32 cellular contexts compared by ENCODE assay signal in the genomic region with DNA sequence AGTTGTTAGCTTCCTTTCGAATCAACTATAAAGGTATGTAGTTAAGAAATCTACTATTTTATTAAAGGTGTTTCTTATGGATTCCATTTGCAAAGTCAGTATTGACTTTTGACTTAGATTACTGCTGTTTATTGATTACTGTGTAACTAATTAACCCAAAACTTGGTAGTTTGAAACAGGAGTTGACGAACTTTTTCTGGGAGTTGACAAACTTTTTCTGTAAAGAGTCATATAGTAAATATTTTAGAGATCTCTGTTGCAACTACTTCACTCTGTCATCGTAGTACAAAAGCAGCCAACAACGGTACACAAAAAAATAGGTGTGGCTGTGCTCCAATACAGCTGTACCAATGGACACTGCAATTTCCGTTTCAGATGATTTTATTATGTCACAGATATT.
"Had no signal": no experiment of that assay in that cellular context is flagged by ENCODE, and none has a peak within 500 bp of the region (broad histone marks: within the 10 kb centered on the region; RNA-seq: fewer than 3 reads in every experiment).

No MANE protein-coding gene starts in this region.

- H3K4me1 ChIP-seq: SJCRH30 had no signal

- H3K9me3 ChIP-seq: MG63, SJCRH30 had no signal

- H3K27ac ChIP-seq: PC-9, RWPE1, SJCRH30, SK-N-MC had no signal

- H3K4me3 ChIP-seq: MG63, PC-9, SJCRH30, SK-N-MC had no signal

- H3K27me3 ChIP-seq: MG63, SJCRH30 had no signal

- H3K36me3 ChIP-seq: MG63, SJCRH30 had no signal

- ATAC-seq: Panc1, Right ventricle myocardium inferior, SK-N-SH treated with all-trans-retinoic acid at 6 μM for 48 hours had no signal

- DNase-seq: Kasumi-1, MG63, NCI-H1048, NCI-H1092 treated with DMSO at 0.1 percent for 48 hours, NCI-H1105 treated with DMSO at 0.1 percent for 48 hours, NCI-H1417, NCI-H1436, NCI-H146, NCI-H1694, NCI-H187, NCI-H1930, NCI-H2029 treated with DMSO at 0.1 percent for 48 hours, NCI-H2081 treated with DMSO at 0.1 percent for 48 hours, NCI-H2107, NCI-H2171, NCI-H226, NCI-H446 treated with DMSO at 0.1 percent for 48 hours, NCI-H510A, NCI-H524, NCI-H526, NCI-H69, NCI-H748 treated with DMSO at 0.1 percent for 48 hours, NCI-H82, PC-9, SHP77, SIG-M5, SJCRH30 had no signal
